9 cellular contexts compared by ENCODE assay signal in genomic region chr5:173140769-173141168, GRCh38.
"Had no signal": no experiment of that assay in that cellular context is flagged by ENCODE, and none has a peak within 500 bp of the region (broad histone marks: within the 10 kb centered on the region; RNA-seq: fewer than 3 reads in every experiment).

No MANE protein-coding gene starts in this region.

- H3K36me3 Mint-ChIP-seq: IgD-negative memory B cell had no signal

- FAIRE-seq: H1, HepG2 had no signal

- ATAC-seq: GM23338, HCT116, HepG2 had no signal

- H3K4me3 ChIP-seq: GM23338, HAP-1 had no signal

- DNase-seq: H7, HFFc6, KBM-7 had no signal

- H3K36me3 ChIP-seq: HAP-1 had no signal

- H3K27ac Mint-ChIP-seq: HFFc6 had no signal

- H3K4me3 Mint-ChIP-seq: GM23338, HFFc6 had no signal

- H3K9me3 Mint-ChIP-seq: GM23338, HFFc6 had no signal

- H3K27me3 Mint-ChIP-seq: IgD-negative memory B cell had no signal
